Comparison of ENCODE assay signal across 1 cellular context in genomic region chr20:64219730-64220129, GRCh38.
TF ChIP-seq lines count a peak whose summit lies in the region.

No MANE protein-coding gene starts in this region.

TF ChIP-seq in HepG2, 621 proteins besides CTCF, POLR2A, EP300 and RAD21 (continued from another document and continues in another):
- no peak for TF ChIP-seq HMGXB3 (CRISPR knock-in tag; IDR thresholded peaks at IDR 0.05; ENCODE audit: borderline replicate concordance)
- peak; percentile 16; the same call in 1 of the 2 replicates for TF ChIP-seq TFAP4 (IDR thresholded peaks at IDR 0.05; ENCODE audit: borderline replicate concordance, low read depth)
- TF ChIP-seq NFAT5 (CRISPR knock-in tag; IDR thresholded peaks at IDR 0.05): 0 out of 2 replicates have a peak, but pooled peaks have one; percentile 23
- TF ChIP-seq HIVEP1 (CRISPR knock-in tag; IDR thresholded peaks at IDR 0.05): peak; percentile 19; the same call in 1 of the 2 replicates
- TF ChIP-seq ZNF235 (CRISPR knock-in tag; IDR thresholded peaks at IDR 0.05; ENCODE audit: borderline replicate concordance): no peak
- no peak for TF ChIP-seq XBP1 (CRISPR knock-in tag; IDR thresholded peaks at IDR 0.05)
- no peak for TF ChIP-seq NAIF1 (CRISPR knock-in tag; IDR thresholded peaks at IDR 0.05; ENCODE audit: borderline replicate concordance)
- TF ChIP-seq ZBTB40 (IDR thresholded peaks at IDR 0.05): no peak
- peak; percentile 31; the same call in 1 of the 2 replicates for TF ChIP-seq ZBTB40 (CRISPR knock-in tag; IDR thresholded peaks at IDR 0.05)
- TF ChIP-seq ZFP91 (CRISPR knock-in tag; IDR thresholded peaks at IDR 0.05; ENCODE audit: borderline replicate concordance): peak; percentile 23; the same call in 1 of the 2 replicates
- TF ChIP-seq NCOA1 (CRISPR knock-in tag; IDR thresholded peaks at IDR 0.05): no peak
- 0 out of 4 replicates have a peak, but pooled peaks of 1 of the 2 experiments have one; percentile 39 for TF ChIP-seq HMGXB4 (CRISPR knock-in tag; IDR thresholded peaks at IDR 0.05; ENCODE audit: borderline replicate concordance in 1 of 2, low read depth in 1 of 2)
- TF ChIP-seq HOXA7 (CRISPR knock-in tag; IDR thresholded peaks at IDR 0.05): no peak
- no peak for TF ChIP-seq ETS1 (CRISPR knock-in tag; IDR thresholded peaks at IDR 0.05)
